ENCODE assay signal across 1 cellular context in the genomic region with DNA sequence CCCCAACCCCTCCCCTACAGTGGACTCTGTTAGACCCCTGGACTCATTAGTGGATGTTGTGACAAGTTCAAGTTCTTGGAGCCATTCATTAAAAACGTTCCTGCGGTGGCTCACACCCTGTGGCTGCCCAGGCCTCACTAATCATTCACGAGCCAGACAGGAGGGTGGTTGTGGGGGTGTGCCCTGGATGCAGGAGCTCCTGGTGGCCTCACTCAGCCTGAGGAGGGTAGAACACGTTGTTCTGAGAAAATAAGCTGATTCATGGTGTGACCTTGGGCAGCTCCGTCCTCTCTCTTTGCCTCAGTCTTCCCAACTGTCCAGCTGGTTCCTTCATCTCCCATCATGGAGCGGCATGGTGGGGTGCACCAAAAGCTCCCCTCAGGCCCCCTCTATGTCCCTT.
TF ChIP-seq lines count a peak whose summit lies in the region.

No MANE protein-coding gene starts in this region.

TF ChIP-seq in K562, 482 proteins besides CTCF, POLR2A, EP300 and RAD21:
- TF ChIP-seq NFE2 (IDR thresholded peaks at IDR 0.05; ENCODE audit: low read depth) (peak; percentile 62), ESRRA (IDR thresholded peaks at IDR 0.05; ENCODE audit: borderline replicate concordance, low read depth) (0 out of 2 replicates have a peak, but pooled peaks have one; percentile 39), EGR1 (conservative IDR thresholded peaks at IDR 0.05) (no peak)
